ENCODE assay signal across 22 cellular contexts in genomic region chr3:31164398-31164797, GRCh38.
DNase-seq lines count a peak whose midpoint lies in the region; ATAC-seq, FAIRE-seq and TF ChIP-seq lines count a peak whose summit lies in the region.
"Had no signal": no experiment of that assay in that cellular context is flagged by ENCODE, and none has a peak within 500 bp of the region (broad histone marks: within the 10 kb centered on the region; RNA-seq: fewer than 3 reads in every experiment).

No MANE protein-coding gene starts in this region.

- H3K79me1 ChIP-seq in mesendoderm (ENCODE audit: low read length) (no peaks in the 10 kb centered on the region), neuronal stem cell (ENCODE audit: low read depth, low read length) (no peaks in the 10 kb centered on the region)

- peaks cover 20% of the 10 kb centered on the region for H3F3A ChIP-seq in GM23248 (ENCODE audit: insufficient read depth)

- H3K14ac ChIP-seq in neuronal stem cell (ENCODE audit: low read length), result no peak overlapping the region

- no peak overlapping the region for H4K5ac ChIP-seq in mesendoderm (ENCODE audit: low read length)

- no peak for TF ChIP-seq CTCF in keratinocyte (optimal IDR thresholded peaks at IDR 0.05 in 1 of 3, IDR thresholded peaks at IDR 0.05 in 1 of 3, conservative IDR thresholded peaks at IDR 0.05 in 1 of 3; ENCODE audit: extremely low read depth in 1 of 3, insufficient read depth in 2 of 3, low read length in 3 of 3)

- no peak overlapping the region for H4K91ac ChIP-seq in neuronal stem cell (ENCODE audit: low read depth, low read length, poor library complexity)

- H3K18ac ChIP-seq in mesendoderm (ENCODE audit: low read length) (no peak overlapping the region), neuronal stem cell (ENCODE audit: low read length) (no peak overlapping the region)

- 96 to 100% methylated on average over 2 of the region's 2 CpGs for WGBS in GM23248 (ENCODE audit: low coverage in 1 of 2, low lambda C conversion rate in 2 of 2, missing lambda C conversion rate in 2 of 2), 2 experiments
- WGBS in mesendoderm (ENCODE audit: extremely low coverage, insufficient coverage, low lambda C conversion rate), result no CpG with 5 or more reads among the region's 2 CpGs
- no CpG with 5 or more reads among the region's 2 CpGs for WGBS in neuronal stem cell (ENCODE audit: extremely low coverage in 2 of 2, insufficient read length in 2 of 2, insufficient replicate concordance in 1 of 2), 2 donors

- dilution Hi-C loops in keratinocyte (cut with MboI; ENCODE audit: extremely low pct_ligation_motif_present, low sequenced_read_pairs), result no loop called here

- H2AK5ac ChIP-seq in mesendoderm (ENCODE audit: low read length), result no peak overlapping the region
- H2AK5ac ChIP-seq in neuronal stem cell (ENCODE audit: low read depth, low read length), result no peak overlapping the region

- no peak for FAIRE-seq in keratinocyte (lab: Jason Lieb, UNC)
- FAIRE-seq: A204.1, G401.6, GM18507, H1 had no signal

- no peaks in the 10 kb centered on the region for H3K9me2 ChIP-seq in GM23248 (ENCODE audit: insufficient read depth)

- H2BK12ac ChIP-seq in neuronal stem cell (ENCODE audit: low read length), result no peak overlapping the region

- no peak for ATAC-seq in GM19395 (IDR thresholded peaks at IDR 0.05; ENCODE audit: unreplicated experiment)
- ATAC-seq: CD8-positive, alpha-beta T cell had no signal

- H3K36me3 ChIP-seq in GM23248 (ENCODE audit: low read depth) (no peaks in the 10 kb centered on the region), keratinocyte (ENCODE audit: control insufficient read depth in 2 of 2, extremely low read depth in 1 of 2, insufficient read depth in 2 of 2, low read length in 2 of 2) (no peaks in the 10 kb centered on the region), mesendoderm (ENCODE audit: control insufficient read depth, insufficient read depth, low read length) (no peaks in the 10 kb centered on the region), neuronal stem cell (replicated peaks in 1 of 2; ENCODE audit: control insufficient read depth in 2 of 2, insufficient read depth in 2 of 2, low read length in 2 of 2) (no peaks in the 10 kb centered on the region)
- H3K36me3 ChIP-seq: BLaER1 had no signal

- H2AFZ ChIP-seq in GM23248 (0 out of 2 replicates have a peak overlapping the region, but pooled peaks have one; percentile 14), keratinocyte (ENCODE audit: control insufficient read depth, low read length) (peak overlapping the region; percentile 63), neuronal stem cell (ENCODE audit: low read length) (peak overlapping the region; percentile 59)

- H3K4me1 ChIP-seq in GM23248 (ENCODE audit: insufficient read depth), result peaks cover 28% of the 10 kb centered on the region
- peaks cover 20% of the 10 kb centered on the region for H3K4me1 ChIP-seq in keratinocyte (ENCODE audit: control insufficient read depth, extremely low read depth, insufficient read depth, low read length)
- H3K4me1 ChIP-seq in mesendoderm (ENCODE audit: control insufficient read depth, low read depth, low read length), result peaks cover 6% of the 10 kb centered on the region
- H3K4me1 ChIP-seq in neuronal stem cell (ENCODE audit: control insufficient read depth in 2 of 2, insufficient read depth in 1 of 2, low read depth in 1 of 2, low read length in 2 of 2), result peaks cover 4 to 7% of the 10 kb centered on the region in 2 donors
- H3K4me1 ChIP-seq: BLaER1 had no signal

- no peak overlapping the region for H3K4ac ChIP-seq in mesendoderm (ENCODE audit: low read depth, low read length)
- H3K4ac ChIP-seq in neuronal stem cell (ENCODE audit: low read length), result no peak overlapping the region

- H2BK120ac ChIP-seq in mesendoderm (ENCODE audit: low read depth, low read length), result no peak overlapping the region
- no peak overlapping the region for H2BK120ac ChIP-seq in neuronal stem cell (ENCODE audit: low read depth, low read length)

- H4K20me1 ChIP-seq in GM23248 (ENCODE audit: insufficient read depth), result no peaks in the 10 kb centered on the region
- no peaks in the 10 kb centered on the region for H4K20me1 ChIP-seq in keratinocyte (ENCODE audit: control insufficient read depth, extremely low read depth, insufficient read depth, low read length)
- H4K20me1 ChIP-seq: BLaER1 had no signal

- DNase-seq in GM23248 (no peak), keratinocyte (ENCODE audit: low read depth, low spot score) (no peak), mesendoderm (no peak), neuronal stem cell (ENCODE audit: low spot score) (no peak), NCI-H345 (lab: John Stamatoyannopoulos, UW) (no peak)
- DNase-seq in activated CD8-positive, alpha-beta memory T cell treated with anti-CD3 and anti-CD28 coated beads for 24 hours, result no peak
- DNase-seq in effector CD4-positive, alpha-beta T cell, result no peak
- DNase-seq: Caco-2; CD4-positive, CD25-positive, alpha-beta regulatory T cell; CD8-positive, alpha-beta T cell; DMS153; DND-41; H7; HCEC 1CT had no signal

- H2BK5ac ChIP-seq in mesendoderm (ENCODE audit: low read length), result no peak overlapping the region
- no peak overlapping the region for H2BK5ac ChIP-seq in neuronal stem cell (ENCODE audit: low read length)

- H3K27me3 ChIP-seq in GM23248 (replicated peaks; ENCODE audit: insufficient read depth), result no peaks in the 10 kb centered on the region
- H3K27me3 ChIP-seq in keratinocyte (ENCODE audit: control insufficient read depth, extremely low read depth, insufficient read depth, low read length), result no peaks in the 10 kb centered on the region
- H3K27me3 ChIP-seq in mesendoderm (ENCODE audit: insufficient read depth, low read length, poor library complexity), result no peaks in the 10 kb centered on the region
- no peaks in the 10 kb centered on the region for H3K27me3 ChIP-seq in neuronal stem cell (ENCODE audit: control insufficient read depth in 3 of 3, insufficient read depth in 3 of 3, low read depth in 1 of 3, low read length in 3 of 3)
- H3K27me3 ChIP-seq: BLaER1 had no signal

- H3K4me3 ChIP-seq in GM23248, result no peak overlapping the region
- no peak overlapping the region for H3K4me3 ChIP-seq in keratinocyte (ENCODE audit: control insufficient read depth in 2 of 3, extremely low read depth in 1 of 3, insufficient read depth in 2 of 3, low read depth in 1 of 3, low read length in 3 of 3)
- H3K4me3 ChIP-seq in mesendoderm (ENCODE audit: low read length), result no peak overlapping the region
- no peak overlapping the region for H3K4me3 ChIP-seq in neuronal stem cell (ENCODE audit: low read length in 2 of 2)
- H3K4me3 ChIP-seq: BLaER1 had no signal

- H3K9ac ChIP-seq in GM23248, result no peak overlapping the region
- no peak overlapping the region for H3K9ac ChIP-seq in keratinocyte (ENCODE audit: control insufficient read depth, extremely low read depth, insufficient read depth, low read length)
- no peak overlapping the region for H3K9ac ChIP-seq in mesendoderm (ENCODE audit: low read length)
- no peak overlapping the region for H3K9ac ChIP-seq in neuronal stem cell (ENCODE audit: low read depth, low read length, poor library complexity)
- H3K9ac ChIP-seq: BLaER1 had no signal

- H2BK15ac ChIP-seq in mesendoderm (replicated peaks; ENCODE audit: low read depth) (peak overlapping the region; percentile 99), neuronal stem cell (ENCODE audit: low read length) (no peak overlapping the region)

- H3K23ac ChIP-seq in mesendoderm (ENCODE audit: low read length) (no peak overlapping the region), neuronal stem cell (ENCODE audit: low read depth, low read length, poor library complexity) (no peak overlapping the region)

- in situ Hi-C loops in GM23248 (cut with MboI), result no loop called here

- no peak overlapping the region for H3K56ac ChIP-seq in mesendoderm (ENCODE audit: low read length)

- H3K9me1 ChIP-seq in keratinocyte (ENCODE audit: control insufficient read depth, extremely low read depth, insufficient read depth, low read length), result no peaks in the 10 kb centered on the region

- no peaks in the 10 kb centered on the region for H3K79me2 ChIP-seq in GM23248 (ENCODE audit: insufficient read depth)
- no peaks in the 10 kb centered on the region for H3K79me2 ChIP-seq in keratinocyte (ENCODE audit: control insufficient read depth, insufficient read depth, low read length)
- H3K79me2 ChIP-seq in mesendoderm (ENCODE audit: control insufficient read depth, insufficient read depth, low read length), result no peaks in the 10 kb centered on the region

- no peaks in the 10 kb centered on the region for H3K9me3 ChIP-seq in GM23248 (ENCODE audit: low read depth)
- no peaks in the 10 kb centered on the region for H3K9me3 ChIP-seq in keratinocyte (ENCODE audit: control insufficient read depth, low read depth, low read length)
- no peaks in the 10 kb centered on the region for H3K9me3 ChIP-seq in neuronal stem cell (replicated peaks in 1 of 2; ENCODE audit: control insufficient read depth in 2 of 2, insufficient read depth in 1 of 2, low read depth in 1 of 2, low read length in 2 of 2)
- H3K9me3 ChIP-seq: BLaER1, Caco-2 had no signal

- H3K4me2 ChIP-seq in GM23248 (ENCODE audit: unreplicated experiment) (no peak overlapping the region), keratinocyte (ENCODE audit: control insufficient read depth, extremely low read depth, insufficient read depth, low read depth, low read length) (no peak overlapping the region), mesendoderm (ENCODE audit: low read length) (no peak overlapping the region), neuronal stem cell (ENCODE audit: insufficient read depth, low read length, poor library complexity, severe bottlenecking) (no peak overlapping the region)
- H3K4me2 ChIP-seq: BLaER1 had no signal

- H3K27ac ChIP-seq in GM23248 (no peak overlapping the region), keratinocyte (ENCODE audit: control insufficient read depth, insufficient read depth, low read length) (no peak overlapping the region), mesendoderm (ENCODE audit: low read depth, low read length) (no peak overlapping the region), neuronal stem cell (replicated peaks; ENCODE audit: low read length) (no peak overlapping the region)
- H3K27ac ChIP-seq: 22Rv1, BLaER1, C4-2B had no signal

- no peak overlapping the region for H4K8ac ChIP-seq in mesendoderm (ENCODE audit: low read depth, low read length)
- H4K8ac ChIP-seq in neuronal stem cell (ENCODE audit: low read depth, low read length), result no peak overlapping the region
